ENCODE assay signal across 15 cellular contexts in genomic region chr4:156321203-156321602, GRCh38.
DNase-seq lines count a peak whose midpoint lies in the region; ATAC-seq and TF ChIP-seq lines count a peak whose summit lies in the region.
"Had no signal": no experiment of that assay in that cellular context is flagged by ENCODE, and none has a peak within 500 bp of the region (broad histone marks: within the 10 kb centered on the region; RNA-seq: fewer than 3 reads in every experiment).

No MANE protein-coding gene starts in this region.

- peak; percentile 74 for ATAC-seq in RWPE2 (ENCODE audit: low read depth)
- ATAC-seq in GM19452 (IDR thresholded peaks at IDR 0.05; ENCODE audit: unreplicated experiment): no peak
- no peak for ATAC-seq in GM21528 (IDR thresholded peaks at IDR 0.05; ENCODE audit: low FRiP score, unreplicated experiment)
- ATAC-seq in GM21723 (IDR thresholded peaks at IDR 0.05; ENCODE audit: unreplicated experiment): no peak
- ATAC-seq: CD8-positive, alpha-beta T cell; HCT116 had no signal

- H3K4me2 ChIP-seq in skeletal muscle satellite cell (ENCODE audit: low read length): peak overlapping the region; percentile 20

- TF ChIP-seq CTCF in RWPE2 (IDR thresholded peaks at IDR 0.05; ENCODE audit: poor library complexity, severe bottlenecking): no peak

- DNase-seq in GM03348 (ENCODE audit: low spot score) (peak; percentile 59), RWPE2 (ENCODE audit: low spot score) (no peak), fibroblast of peridontal ligament (ENCODE audit: extremely low read depth) (peak; percentile 89)
- DNase-seq: CD8-positive, alpha-beta T cell; dermis blood vessel endothelial cell; naive B cell; NCI-H2171; retina; stimulated activated CD4-positive, alpha-beta T cell treated with anti-CD3 and anti-CD28 coated beads, Interleukin-4, amount 100 ng/mL, for 4 hours; stimulated activated naive CD4-positive, alpha-beta T cell had no signal

- H3K4me3 ChIP-seq in RWPE2 (ENCODE audit: severe bottlenecking) (no peak overlapping the region), skeletal muscle satellite cell (ENCODE audit: low read length) (no peak overlapping the region)

- no peaks in the 10 kb centered on the region for H3K9me3 ChIP-seq in RWPE2 (ENCODE audit: severe bottlenecking)
- H3K9me3 ChIP-seq in skeletal muscle satellite cell (replicated peaks; ENCODE audit: low read length): no peaks in the 10 kb centered on the region

- no peaks in the 10 kb centered on the region for H3K36me3 ChIP-seq in RWPE2 (ENCODE audit: low read depth)
- no peaks in the 10 kb centered on the region for H3K36me3 ChIP-seq in skeletal muscle satellite cell (ENCODE audit: insufficient read depth, low read length)

- H3K4me1 ChIP-seq in RWPE2 (ENCODE audit: insufficient read depth, poor library complexity, severe bottlenecking): peaks cover 22% of the 10 kb centered on the region
- H3K4me1 ChIP-seq in skeletal muscle satellite cell (ENCODE audit: control insufficient read depth, insufficient read depth, low read length): peaks cover 27% of the 10 kb centered on the region

- H3K27ac ChIP-seq in RWPE2 (ENCODE audit: poor library complexity, severe bottlenecking): no peak overlapping the region

- H3K27me3 ChIP-seq in RWPE2 (ENCODE audit: insufficient read depth, poor library complexity, severe bottlenecking) (no peaks in the 10 kb centered on the region), skeletal muscle satellite cell (ENCODE audit: control insufficient read depth, insufficient read depth, low read length) (no peaks in the 10 kb centered on the region)

- peak overlapping the region; percentile 47 for H3K9ac ChIP-seq in skeletal muscle satellite cell (ENCODE audit: low read depth, low read length)
